Comparison of ENCODE assay signal across 8 cellular contexts in genomic region chr17:74677558-74678466, GRCh38. TPM values are rescaled to one million over a fixed set of nuclear protein-coding genes. Genes with fewer than 3 reads are reported as not detected.
DNase-seq lines count a peak whose midpoint lies in the region; ATAC-seq and TF ChIP-seq lines count a peak whose summit lies in the region.

No MANE protein-coding gene starts in this region.

- CTCF ChIA-PET in Panc1 (lab: Charles Lee) = interaction anchor here (1.1 kb wide), 1 partner anchor 20 kb away, joined by 3 read pairs; no protein-coding TSS in a partner anchor

- in situ Hi-C loops in Panc1 (cut with HindIII; ENCODE audit: low pct_unique_long_range_greater_than_20kb, low sequenced_read_pairs) = no loop called here

- no peak overlapping the region for H3K14ac ChIP-seq in trophoblast cell (ENCODE audit: low read length)

- no peak overlapping the region for H3K4ac ChIP-seq in trophoblast cell (ENCODE audit: low read depth, low read length)

- H4K8ac ChIP-seq in trophoblast cell (ENCODE audit: low read depth, low read length) = no peak overlapping the region

- no peak overlapping the region for H4K91ac ChIP-seq in trophoblast cell (ENCODE audit: low read depth, low read length)

- POLR2A ChIA-PET in Panc1 (lab: Charles Lee) = no interaction called here

- no peaks in the 10 kb centered on the region for H3K79me2 ChIP-seq in trophoblast cell (ENCODE audit: control insufficient read depth, insufficient read depth, low read length, poor library complexity)

- H3K4me2 ChIP-seq in trophoblast cell (ENCODE audit: low read length) = no peak overlapping the region

- BruUV-seq in Panc1 (replicated peaks; lab: Mats Ljungman, UMichigan) = no TSS peak

- DNase-seq in A172 (ENCODE audit: low spot score) = peak; percentile 82
- peak; percentile 93 for DNase-seq in H4 (ENCODE audit: low spot score)
- no peak for DNase-seq in Panc1 (ENCODE audit: low read depth, low spot score)
- peak; percentile 68 for DNase-seq in left cardiac atrium
- no peak for DNase-seq in COR-L47 (lab: John Stamatoyannopoulos, UW)
- DNase-seq in trophoblast cell = no peak

- H3K4me1 ChIP-seq in Panc1 (ENCODE audit: control insufficient read depth, insufficient read depth, low read length) (no peaks in the 10 kb centered on the region), trophoblast cell (ENCODE audit: control insufficient read depth in 1 of 2, insufficient read depth in 2 of 2, low read length in 2 of 2) (no peaks in the 10 kb centered on the region)

- no peak for TF ChIP-seq CTCF in Panc1 (IDR thresholded peaks at IDR 0.05)

- H4K12ac ChIP-seq in trophoblast cell (ENCODE audit: low read depth, low read length) = no peak overlapping the region

- no peak overlapping the region for H2BK5ac ChIP-seq in trophoblast cell (ENCODE audit: low read depth, low read length, poor library complexity)

- H3K27ac ChIP-seq in Panc1 (ENCODE audit: low read length) (no peak overlapping the region), trophoblast cell (ENCODE audit: low read depth, low read length) (no peak overlapping the region)

- H3K36me3 ChIP-seq in Panc1 (ENCODE audit: control insufficient read depth, insufficient read depth, low read length) (no peaks in the 10 kb centered on the region), trophoblast cell (ENCODE audit: control insufficient read depth in 1 of 2, insufficient read depth in 2 of 2, low read length in 2 of 2) (no peaks in the 10 kb centered on the region)

- H3K79me1 ChIP-seq in trophoblast cell (ENCODE audit: low read length) = no peaks in the 10 kb centered on the region

- H3K23ac ChIP-seq in trophoblast cell (ENCODE audit: low read length) = no peak overlapping the region

- H2AK5ac ChIP-seq in trophoblast cell (ENCODE audit: low read length) = no peak overlapping the region

- H2AFZ ChIP-seq in trophoblast cell (ENCODE audit: insufficient read depth, low read length, poor library complexity) = no peak overlapping the region

- no peak overlapping the region for H2BK120ac ChIP-seq in trophoblast cell (ENCODE audit: insufficient read depth, low read length, poor library complexity)

- H3K4me3 ChIP-seq in Panc1 (ENCODE audit: low read depth in 2 of 2, low read length in 2 of 2) (no peak overlapping the region), trophoblast cell (ENCODE audit: low read depth, low read length) (no peak overlapping the region)

- peaks cover 24% of the 10 kb centered on the region for H3K27me3 ChIP-seq in Panc1 (ENCODE audit: control insufficient read depth, insufficient read depth, low read length)
- H3K27me3 ChIP-seq in trophoblast cell (ENCODE audit: insufficient read depth, low read length) = no peaks in the 10 kb centered on the region

- no peak overlapping the region for H3K18ac ChIP-seq in trophoblast cell (ENCODE audit: low read length)

- no peaks in the 10 kb centered on the region for H3K9me3 ChIP-seq in Panc1 (ENCODE audit: control insufficient read depth, insufficient read depth, low read depth, low read length)
- no peaks in the 10 kb centered on the region for H3K9me3 ChIP-seq in trophoblast cell (ENCODE audit: insufficient read depth, low read depth, low read length)

- ATAC-seq in Panc1 (peak; percentile 70; the same call in 1 of the 2 replicates), left cardiac atrium (peak; percentile 34 to 97), GM19324 (IDR thresholded peaks at IDR 0.05; ENCODE audit: low FRiP score, unreplicated experiment) (no peak), HG03457 (IDR thresholded peaks at IDR 0.05; ENCODE audit: unreplicated experiment) (no peak)

- no peak overlapping the region for H2BK12ac ChIP-seq in trophoblast cell (ENCODE audit: low read length)

- H3K9ac ChIP-seq in trophoblast cell (ENCODE audit: low read length) = no peak overlapping the region

- intact Hi-C loops in Panc1 (cut with micrococcal nuclease; ENCODE audit: unreplicated experiment) = no loop called here
- intact Hi-C loops in left cardiac atrium (cut with DNase I) = no loop called here

- no CpG with 5 or more reads among the region's 9 CpGs for WGBS in trophoblast cell (ENCODE audit: extremely low coverage, insufficient coverage, insufficient read length)

RNA-seq across cellular contexts. Expression of gene CD300LF, which starts 34.9 kb away (rescaled TPM):
- total RNA-seq in A172 (2014; rRNA removed; shearing (Covaris generic)) = not detected in 2 replicates
- not detected in 2 replicates for total RNA-seq in H4 (2014; rRNA removed; shearing (Covaris generic))
- total RNA-seq in Panc1 (2021; ENCODE audit: unreplicated experiment) (not detected), left cardiac atrium (under 1 TPM; 0.41 to 0.44 TPM)
- polyA plus RNA-seq in Panc1 (2012; ENCODE audit: insufficient read length) = not detected
- polyA plus RNA-seq in trophoblast cell (2013) = not detected in 2 replicates

RNA-seq across cellular contexts. Expression of gene CD300E, which starts 54.3 kb away (rescaled TPM):
- not detected in 2 replicates for total RNA-seq in A172 (2014; rRNA removed; shearing (Covaris generic))
- not detected in 2 replicates for total RNA-seq in H4 (2014; rRNA removed; shearing (Covaris generic))
- total RNA-seq in Panc1 (2021; ENCODE audit: unreplicated experiment) (not detected), left cardiac atrium (1 to 10 TPM in 1 of 2 donors, under 1 TPM in 1; 0.65 to 1.4 TPM)
- not detected for polyA plus RNA-seq in Panc1 (2012; ENCODE audit: insufficient read length)
- 0.10 and 0.33 TPM in 2 replicates for polyA plus RNA-seq in trophoblast cell (2013)

RNA-seq across cellular contexts. Expression of gene RAB37, which starts 59.2 kb away (rescaled TPM):
- 0.05 TPM in 1 of 2 replicates, not detected in the other for total RNA-seq in A172 (2014; rRNA removed; shearing (Covaris generic))
- total RNA-seq in H4 (2014; rRNA removed; shearing (Covaris generic)) = not detected in 2 replicates
- total RNA-seq in Panc1 (2021; ENCODE audit: unreplicated experiment) (1.5 TPM), left cardiac atrium (1 to 10 TPM in 1 of 2 donors, under 1 TPM in 1; 0.58 to 3.2 TPM)
- polyA plus RNA-seq in Panc1 (2012; ENCODE audit: insufficient read length) = 1.2 TPM
- polyA plus RNA-seq in trophoblast cell (2013) = 0.62 and 1.0 TPM in 2 replicates

Comparison
In these comparisons a context has a peak if more than half of its experiments do, and no peak if none do; other contexts are left out.
1. DNase-seq: peak in A172 (single experiment), H4 (single experiment) and left cardiac atrium (single experiment); none in Panc1 (single experiment), COR-L47 (single experiment) and trophoblast cell (0 of 2).
2. ATAC-seq: peak in Panc1 (single experiment) and left cardiac atrium (2 of 2); none in GM19324 (single experiment) and HG03457 (single experiment).